ENCODE assay signal across 9 cellular contexts in the genomic region with DNA sequence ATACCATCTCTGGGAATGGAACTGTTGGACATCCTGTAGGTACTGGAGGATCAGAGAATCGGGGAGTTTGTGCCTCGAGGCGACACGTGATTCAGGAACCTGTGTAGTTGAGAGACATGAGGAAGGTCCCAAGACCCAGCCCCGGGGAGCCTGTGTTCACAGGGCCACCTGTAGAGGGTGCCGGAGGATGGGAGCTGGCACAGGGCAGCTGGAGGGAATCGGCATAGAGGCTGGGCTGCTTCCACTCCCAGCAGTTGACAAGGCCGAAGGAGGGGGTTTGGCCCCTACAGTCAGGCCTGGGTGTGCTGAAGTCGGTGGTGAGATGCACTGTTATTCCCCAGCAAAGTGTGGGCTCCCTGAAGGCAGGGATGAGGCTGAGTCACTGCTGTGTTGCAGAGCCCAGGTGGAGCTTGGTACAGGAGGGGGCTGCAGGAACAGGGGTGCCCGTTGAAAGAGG. TPM values are rescaled to one million over a fixed set of nuclear protein-coding genes. Genes with fewer than 3 reads are reported as not detected.
DNase-seq lines count a peak whose midpoint lies in the region; ATAC-seq and TF ChIP-seq lines count a peak whose summit lies in the region.
"Had no signal": no experiment of that assay in that cellular context is flagged by ENCODE, and none has a peak within 500 bp of the region (broad histone marks: within the 10 kb centered on the region; RNA-seq: fewer than 3 reads in every experiment).

No MANE protein-coding gene starts in this region.

- POLR2A ChIA-PET in CD8-positive, alpha-beta T cell (lab: Charles Lee) = interaction anchor here (1.7 kb wide), 1 partner anchor 11 kb away, joined by 4 read pairs; no protein-coding TSS in a partner anchor

- ATAC-seq in CD8-positive, alpha-beta T cell = no peak

- no peaks in the 10 kb centered on the region for H3K27me3 Mint-ChIP-seq in CD8-positive, alpha-beta T cell (ENCODE audit: low read depth)
- H3K27me3 Mint-ChIP-seq in HFFc6 (ENCODE audit: insufficient read depth) = peaks cover 16% of the 10 kb centered on the region

- WGBS in lower leg skin, 2 donors = 44% methylated on average over 10 of the region's 10 CpGs

- no peak overlapping the region for H3K4me3 Mint-ChIP-seq in CD8-positive, alpha-beta T cell
- H3K4me3 Mint-ChIP-seq in HFFc6 = no peak overlapping the region

- DNase-seq in CD8-positive, alpha-beta T cell = peak in 1 of 7 experiments; percentile 46
- DNase-seq in HFFc6 (no peak), UCSD-AML1 (lab: John Stamatoyannopoulos, UW; ENCODE audit: unreplicated experiment) (peak; percentile 51), kidney epithelial cell (ENCODE audit: low read depth) (no peak), lower leg skin (ENCODE audit: low spot score in 2 of 2) (no peak), NCI-H1417 (lab: John Stamatoyannopoulos, UW) (no peak), midbrain (lab: John Stamatoyannopoulos, UW) (no peak), NCI-H2196 treated with DMSO at 0.1 percent for 48 hours (lab: John Stamatoyannopoulos, UW; ENCODE audit: unreplicated experiment) (no peak)

- H3K27me3 ChIP-seq in CD8-positive, alpha-beta T cell (ENCODE audit: insufficient read depth, low read length) = no peaks in the 10 kb centered on the region
- no peaks in the 10 kb centered on the region for H3K27me3 ChIP-seq in kidney epithelial cell (ENCODE audit: control insufficient read depth, insufficient read depth, low read length)

- TF ChIP-seq CTCF in CD8-positive, alpha-beta T cell (IDR thresholded peaks at IDR 0.05) = peak; percentile 27
- TF ChIP-seq CTCF in HFFc6 (IDR thresholded peaks at IDR 0.05) = peak; percentile 43; the same call in 1 of the 2 replicates
- peak; percentile 27 for TF ChIP-seq CTCF in kidney epithelial cell (IDR thresholded peaks at IDR 0.05; ENCODE audit: insufficient read depth, low read length, poor library complexity, severe bottlenecking)
- TF ChIP-seq CTCF in lower leg skin (IDR thresholded peaks at IDR 0.05) = no peak

- peaks cover 26% of the 10 kb centered on the region for H3K4me1 Mint-ChIP-seq in CD8-positive, alpha-beta T cell (ENCODE audit: low read depth)
- peaks cover 25% of the 10 kb centered on the region for H3K4me1 Mint-ChIP-seq in HFFc6 (ENCODE audit: low read depth)

- H3K36me3 Mint-ChIP-seq in CD8-positive, alpha-beta T cell = peaks cover 18% of the 10 kb centered on the region
- H3K36me3 Mint-ChIP-seq in HFFc6 (ENCODE audit: low read depth) = peaks cover 19% of the 10 kb centered on the region

- no peak for TF ChIP-seq POLR2A in lower leg skin (IDR thresholded peaks at IDR 0.05)

- H3K9me3 ChIP-seq in CD8-positive, alpha-beta T cell (ENCODE audit: low read length) = no peaks in the 10 kb centered on the region

- no peaks in the 10 kb centered on the region for H3K9me3 Mint-ChIP-seq in CD8-positive, alpha-beta T cell
- H3K9me3 Mint-ChIP-seq in HFFc6 = peaks cover 13% of the 10 kb centered on the region

- H3K4me3 ChIP-seq in CD8-positive, alpha-beta T cell (ENCODE audit: low read depth, low read length) = no peak overlapping the region
- H3K4me3 ChIP-seq in kidney epithelial cell (ENCODE audit: low read depth, low read length) (no peak overlapping the region), lower leg skin (ENCODE audit: low read depth, poor library complexity, severe bottlenecking) (no peak overlapping the region)

- CTCF ChIA-PET in CD8-positive, alpha-beta T cell (lab: Charles Lee) = interaction anchor here (0.8 to 2.1 kb wide), 6 partner anchors 8 to 149 kb away, joined by 3 to 11 read pairs (median 4); a partner anchor contains a TSS

- H3K27ac Mint-ChIP-seq in CD8-positive, alpha-beta T cell = peak overlapping the region; percentile 73
- H3K27ac Mint-ChIP-seq in HFFc6 = peak overlapping the region; percentile 18

- intact Hi-C loops in CD8-positive, alpha-beta T cell (cut with DNase I, micrococcal nuclease) = no loop called here
- intact Hi-C loops in lower leg skin (cut with DNase I; ENCODE audit: low total_unique reads) = no loop called here

- peaks cover 20% of the 10 kb centered on the region for H3K36me3 ChIP-seq in CD8-positive, alpha-beta T cell (ENCODE audit: insufficient read depth, low read length)
- H3K36me3 ChIP-seq in kidney epithelial cell (ENCODE audit: control insufficient read depth, insufficient read depth, low read length) = no peaks in the 10 kb centered on the region

- H3K27ac ChIP-seq in CD8-positive, alpha-beta T cell (ENCODE audit: low read depth, low read length) = no peak overlapping the region

- H3K4me1 ChIP-seq in CD8-positive, alpha-beta T cell (ENCODE audit: insufficient read depth, low read length) = peaks cover 19% of the 10 kb centered on the region

RNA-seq across cellular contexts. Expression of a gene that starts 2.5 kb away (rescaled TPM):
- total RNA-seq in CD8-positive, alpha-beta T cell = 10 to 100 TPM; 54.5 to 54.7 TPM
- total RNA-seq in HFFc6 (2021; fragmentation: NEBNext Ultra II Directional; extraction: Animal tissue kit (Norgen Biotek cat#: 25700)) = 1 to 10 TPM; 2.3 to 3.7 (median 3.2) TPM
- total RNA-seq in kidney epithelial cell (53.9 and 59.5 TPM in 2 replicates), lower leg skin (10 to 100 TPM; 16.9 to 29.9 (median 22.3) TPM)

RNA-seq across cellular contexts. Expression of a gene that starts 21.3 kb away (rescaled TPM):
- total RNA-seq in CD8-positive, alpha-beta T cell = 10 to 100 TPM; 49.9 to 58.2 TPM
- total RNA-seq in HFFc6 (2021; fragmentation: NEBNext Ultra II Directional; extraction: Animal tissue kit (Norgen Biotek cat#: 25700)) = 10 to 100 TPM; 76.4 to 84.3 (median 80.4) TPM
- total RNA-seq in kidney epithelial cell (92.6 and 96.2 TPM in 2 replicates), lower leg skin (10 to 100 TPM; 28.8 to 42.0 (median 36.0) TPM)

RNA-seq across cellular contexts. Expression of a gene that starts 43.0 kb away (rescaled TPM):
- under 1 TPM in 1 of 2 experiments, not detected in 1; 0.22 TPM for total RNA-seq in CD8-positive, alpha-beta T cell
- total RNA-seq in HFFc6 (2021; fragmentation: NEBNext Ultra II Directional; extraction: Animal tissue kit (Norgen Biotek cat#: 25700)) = not detected
- 0.08 and 0.14 TPM in 2 replicates for total RNA-seq in kidney epithelial cell
- 1 to 10 TPM in 3 of 4 donors, not detected in 1; 1.2 to 3.4 (median 2.2) TPM for total RNA-seq in lower leg skin

RNA-seq across cellular contexts. Expression of a gene that starts 54.5 kb away (rescaled TPM):
- total RNA-seq in CD8-positive, alpha-beta T cell = not detected
- 10 to 100 TPM; 21.3 to 36.9 (median 24.9) TPM for total RNA-seq in HFFc6 (2021; fragmentation: NEBNext Ultra II Directional; extraction: Animal tissue kit (Norgen Biotek cat#: 25700))
- 637 and 822 TPM in 2 replicates for total RNA-seq in kidney epithelial cell
- total RNA-seq in lower leg skin = 1 to 10 TPM in 2 of 4 donors, under 1 TPM in 1, not detected in 1; 0.49 to 5.1 (median 4.5) TPM
- total RNA-seq: mononuclear cell had no signal

Comparison
In these comparisons a context has a peak if more than half of its experiments do, and no peak if none do; other contexts are left out.
1. CTCF ChIP-seq: peak in CD8-positive, alpha-beta T cell (single experiment), HFFc6 (single experiment) and kidney epithelial cell (single experiment); none in lower leg skin (0 of 3).